1 cellular context compared by ENCODE assay signal in the genomic region with DNA sequence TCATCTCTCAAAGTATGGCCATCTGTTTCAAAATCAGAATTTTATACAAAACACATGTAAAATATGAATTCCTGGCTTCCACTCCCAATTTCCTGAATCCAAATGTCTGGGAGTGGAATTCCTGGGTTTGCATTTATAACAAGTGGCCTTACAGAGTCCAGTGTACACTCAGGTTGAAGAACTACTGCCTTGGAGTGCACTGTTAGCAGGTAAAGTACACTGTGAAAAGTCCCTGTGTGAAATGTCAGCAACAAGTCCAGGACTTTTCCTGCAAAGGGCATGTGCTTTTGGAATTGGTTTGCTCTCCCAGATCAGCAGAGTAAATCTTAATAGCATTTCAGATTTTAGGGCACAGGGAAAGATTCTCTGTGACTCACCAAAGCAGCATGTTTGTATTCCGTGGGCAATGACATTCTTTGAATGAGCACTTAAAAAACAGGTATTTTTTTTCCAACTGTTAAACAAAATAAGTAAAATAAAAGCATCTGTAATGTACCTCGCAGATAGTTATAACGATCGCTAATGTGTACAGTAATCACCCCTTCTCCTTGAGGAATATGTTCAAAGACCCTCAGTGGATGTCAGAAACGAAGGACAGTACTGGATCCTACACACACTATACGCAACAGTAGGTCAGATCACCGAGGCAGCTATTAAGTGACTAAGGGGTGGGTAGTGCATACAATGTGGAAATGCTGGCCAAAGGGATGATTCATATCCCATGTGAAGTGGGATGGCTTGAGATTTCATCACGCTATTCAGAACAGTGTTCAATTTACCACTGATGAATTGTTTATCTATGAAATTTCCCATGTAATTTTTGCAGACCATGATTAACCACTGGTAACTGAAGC.
TF ChIP-seq lines count a peak whose summit lies in the region.

No MANE protein-coding gene starts in this region.

TF ChIP-seq in H1, 55 proteins besides CTCF, POLR2A, EP300 and RAD21 (continued from another document):
- TF ChIP-seq, protein P1, sequence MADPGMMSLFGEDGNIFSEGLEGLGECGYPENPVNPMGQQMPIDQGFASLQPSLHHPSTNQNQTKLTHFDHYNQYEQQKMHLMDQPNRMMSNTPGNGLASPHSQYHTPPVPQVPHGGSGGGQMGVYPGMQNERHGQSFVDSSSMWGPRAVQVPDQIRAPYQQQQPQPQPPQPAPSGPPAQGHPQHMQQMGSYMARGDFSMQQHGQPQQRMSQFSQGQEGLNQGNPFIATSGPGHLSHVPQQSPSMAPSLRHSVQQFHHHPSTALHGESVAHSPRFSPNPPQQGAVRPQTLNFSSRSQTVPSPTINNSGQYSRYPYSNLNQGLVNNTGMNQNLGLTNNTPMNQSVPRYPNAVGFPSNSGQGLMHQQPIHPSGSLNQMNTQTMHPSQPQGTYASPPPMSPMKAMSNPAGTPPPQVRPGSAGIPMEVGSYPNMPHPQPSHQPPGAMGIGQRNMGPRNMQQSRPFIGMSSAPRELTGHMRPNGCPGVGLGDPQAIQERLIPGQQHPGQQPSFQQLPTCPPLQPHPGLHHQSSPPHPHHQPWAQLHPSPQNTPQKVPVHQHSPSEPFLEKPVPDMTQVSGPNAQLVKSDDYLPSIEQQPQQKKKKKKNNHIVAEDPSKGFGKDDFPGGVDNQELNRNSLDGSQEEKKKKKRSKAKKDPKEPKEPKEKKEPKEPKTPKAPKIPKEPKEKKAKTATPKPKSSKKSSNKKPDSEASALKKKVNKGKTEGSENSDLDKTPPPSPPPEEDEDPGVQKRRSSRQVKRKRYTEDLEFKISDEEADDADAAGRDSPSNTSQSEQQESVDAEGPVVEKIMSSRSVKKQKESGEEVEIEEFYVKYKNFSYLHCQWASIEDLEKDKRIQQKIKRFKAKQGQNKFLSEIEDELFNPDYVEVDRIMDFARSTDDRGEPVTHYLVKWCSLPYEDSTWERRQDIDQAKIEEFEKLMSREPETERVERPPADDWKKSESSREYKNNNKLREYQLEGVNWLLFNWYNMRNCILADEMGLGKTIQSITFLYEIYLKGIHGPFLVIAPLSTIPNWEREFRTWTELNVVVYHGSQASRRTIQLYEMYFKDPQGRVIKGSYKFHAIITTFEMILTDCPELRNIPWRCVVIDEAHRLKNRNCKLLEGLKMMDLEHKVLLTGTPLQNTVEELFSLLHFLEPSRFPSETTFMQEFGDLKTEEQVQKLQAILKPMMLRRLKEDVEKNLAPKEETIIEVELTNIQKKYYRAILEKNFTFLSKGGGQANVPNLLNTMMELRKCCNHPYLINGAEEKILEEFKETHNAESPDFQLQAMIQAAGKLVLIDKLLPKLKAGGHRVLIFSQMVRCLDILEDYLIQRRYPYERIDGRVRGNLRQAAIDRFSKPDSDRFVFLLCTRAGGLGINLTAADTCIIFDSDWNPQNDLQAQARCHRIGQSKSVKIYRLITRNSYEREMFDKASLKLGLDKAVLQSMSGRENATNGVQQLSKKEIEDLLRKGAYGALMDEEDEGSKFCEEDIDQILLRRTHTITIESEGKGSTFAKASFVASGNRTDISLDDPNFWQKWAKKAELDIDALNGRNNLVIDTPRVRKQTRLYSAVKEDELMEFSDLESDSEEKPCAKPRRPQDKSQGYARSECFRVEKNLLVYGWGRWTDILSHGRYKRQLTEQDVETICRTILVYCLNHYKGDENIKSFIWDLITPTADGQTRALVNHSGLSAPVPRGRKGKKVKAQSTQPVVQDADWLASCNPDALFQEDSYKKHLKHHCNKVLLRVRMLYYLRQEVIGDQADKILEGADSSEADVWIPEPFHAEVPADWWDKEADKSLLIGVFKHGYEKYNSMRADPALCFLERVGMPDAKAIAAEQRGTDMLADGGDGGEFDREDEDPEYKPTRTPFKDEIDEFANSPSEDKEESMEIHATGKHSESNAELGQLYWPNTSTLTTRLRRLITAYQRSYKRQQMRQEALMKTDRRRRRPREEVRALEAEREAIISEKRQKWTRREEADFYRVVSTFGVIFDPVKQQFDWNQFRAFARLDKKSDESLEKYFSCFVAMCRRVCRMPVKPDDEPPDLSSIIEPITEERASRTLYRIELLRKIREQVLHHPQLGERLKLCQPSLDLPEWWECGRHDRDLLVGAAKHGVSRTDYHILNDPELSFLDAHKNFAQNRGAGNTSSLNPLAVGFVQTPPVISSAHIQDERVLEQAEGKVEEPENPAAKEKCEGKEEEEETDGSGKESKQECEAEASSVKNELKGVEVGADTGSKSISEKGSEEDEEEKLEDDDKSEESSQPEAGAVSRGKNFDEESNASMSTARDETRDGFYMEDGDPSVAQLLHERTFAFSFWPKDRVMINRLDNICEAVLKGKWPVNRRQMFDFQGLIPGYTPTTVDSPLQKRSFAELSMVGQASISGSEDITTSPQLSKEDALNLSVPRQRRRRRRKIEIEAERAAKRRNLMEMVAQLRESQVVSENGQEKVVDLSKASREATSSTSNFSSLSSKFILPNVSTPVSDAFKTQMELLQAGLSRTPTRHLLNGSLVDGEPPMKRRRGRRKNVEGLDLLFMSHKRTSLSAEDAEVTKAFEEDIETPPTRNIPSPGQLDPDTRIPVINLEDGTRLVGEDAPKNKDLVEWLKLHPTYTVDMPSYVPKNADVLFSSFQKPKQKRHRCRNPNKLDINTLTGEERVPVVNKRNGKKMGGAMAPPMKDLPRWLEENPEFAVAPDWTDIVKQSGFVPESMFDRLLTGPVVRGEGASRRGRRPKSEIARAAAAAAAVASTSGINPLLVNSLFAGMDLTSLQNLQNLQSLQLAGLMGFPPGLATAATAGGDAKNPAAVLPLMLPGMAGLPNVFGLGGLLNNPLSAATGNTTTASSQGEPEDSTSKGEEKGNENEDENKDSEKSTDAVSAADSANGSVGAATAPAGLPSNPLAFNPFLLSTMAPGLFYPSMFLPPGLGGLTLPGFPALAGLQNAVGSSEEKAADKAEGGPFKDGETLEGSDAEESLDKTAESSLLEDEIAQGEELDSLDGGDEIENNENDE (IDR thresholded peaks at IDR 0.05; ENCODE audit: insufficient replicate concordance, low read length) = no peak
- TF ChIP-seq CHD2 (IDR thresholded peaks at IDR 0.05; ENCODE audit: low read length) (no peak), MAFK (IDR thresholded peaks at IDR 0.05; ENCODE audit: low read depth, low read length) (no peak), GABPA (IDR thresholded peaks at IDR 0.05; ENCODE audit: borderline replicate concordance, insufficient read depth, low read length) (no peak), CEBPB (IDR thresholded peaks at IDR 0.05; ENCODE audit: low read depth, low read length) (no peak)
- TF ChIP-seq, protein P2, sequence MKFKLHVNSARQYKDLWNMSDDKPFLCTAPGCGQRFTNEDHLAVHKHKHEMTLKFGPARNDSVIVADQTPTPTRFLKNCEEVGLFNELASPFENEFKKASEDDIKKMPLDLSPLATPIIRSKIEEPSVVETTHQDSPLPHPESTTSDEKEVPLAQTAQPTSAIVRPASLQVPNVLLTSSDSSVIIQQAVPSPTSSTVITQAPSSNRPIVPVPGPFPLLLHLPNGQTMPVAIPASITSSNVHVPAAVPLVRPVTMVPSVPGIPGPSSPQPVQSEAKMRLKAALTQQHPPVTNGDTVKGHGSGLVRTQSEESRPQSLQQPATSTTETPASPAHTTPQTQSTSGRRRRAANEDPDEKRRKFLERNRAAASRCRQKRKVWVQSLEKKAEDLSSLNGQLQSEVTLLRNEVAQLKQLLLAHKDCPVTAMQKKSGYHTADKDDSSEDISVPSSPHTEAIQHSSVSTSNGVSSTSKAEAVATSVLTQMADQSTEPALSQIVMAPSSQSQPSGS (IDR thresholded peaks at IDR 0.05; ENCODE audit: low read length) = no peak
